30 cellular contexts compared by ENCODE assay signal in genomic region chr3:148790370-148790769, GRCh38. TPM values are rescaled to one million over a fixed set of nuclear protein-coding genes. Genes with fewer than 3 reads are reported as not detected.
DNase-seq lines count a peak whose midpoint lies in the region; ATAC-seq and TF ChIP-seq lines count a peak whose summit lies in the region.
"Had no signal": no experiment of that assay in that cellular context is flagged by ENCODE, and none has a peak within 500 bp of the region (broad histone marks: within the 10 kb centered on the region; RNA-seq: fewer than 3 reads in every experiment).

No MANE protein-coding gene starts in this region.

- H3K4me1 ChIP-seq in left ventricle myocardium inferior (no peaks in the 10 kb centered on the region), right atrium auricular region (no peaks in the 10 kb centered on the region), gastrocnemius medialis (no peaks in the 10 kb centered on the region), tibial artery (peaks cover 0 to 3% (median 0%) of the 10 kb centered on the region in 4 donors)
- H3K4me1 ChIP-seq: esophagus squamous epithelium, gastroesophageal sphincter, parathyroid adenoma, right lobe of liver had no signal

- no peak for TF ChIP-seq CTCF in left ventricle myocardium inferior (IDR thresholded peaks at IDR 0.05; ENCODE audit: borderline replicate concordance)
- no peak for TF ChIP-seq CTCF in right atrium auricular region (IDR thresholded peaks at IDR 0.05)
- no peak for TF ChIP-seq CTCF in mesothelial cell of epicardium (IDR thresholded peaks at IDR 0.05; ENCODE audit: unreplicated experiment)
- no peak for TF ChIP-seq CTCF in gastrocnemius medialis (IDR thresholded peaks at IDR 0.05 in 4 of 5, conservative IDR thresholded peaks at IDR 0.05 in 1 of 5)
- no peak for TF ChIP-seq CTCF in GM10266 (IDR thresholded peaks at IDR 0.05; ENCODE audit: control insufficient read depth, insufficient read depth, low read depth, missing control alignments)
- no peak for TF ChIP-seq CTCF in tibial artery (IDR thresholded peaks at IDR 0.05)

- no peak for TF ChIP-seq POLR2A in gastrocnemius medialis (IDR thresholded peaks at IDR 0.05)

- H3K36me3 ChIP-seq in left ventricle myocardium inferior (no peaks in the 10 kb centered on the region), right atrium auricular region (no peaks in the 10 kb centered on the region), gastrocnemius medialis (no peaks in the 10 kb centered on the region), tibial artery (no peaks in the 10 kb centered on the region)
- H3K36me3 ChIP-seq: cardiac muscle cell, esophagus squamous epithelium, gastroesophageal sphincter, right lobe of liver, thoracic aorta had no signal

- H3K27ac Mint-ChIP-seq in mesothelial cell of epicardium = peak overlapping the region; percentile 43
- H3K27ac Mint-ChIP-seq: activated T-helper 1 cell treated with anti-CD3 and anti-CD28 coated beads, Interleukin-12 subunit alpha, Interleukin-12 subunit beta, Interleukin-2, Interleukin-4 antibody, amounts not matched to agents 30 ng/mL and 10 ng/mL and 1 ng/mL, durations not matched to agents 14 hours and 24 hours and 36 hours; CD4-positive, alpha-beta memory T cell; immature natural killer cell; naive thymus-derived CD8-positive, alpha-beta T cell; stimulated activated naive B cell treated with anti-CD40 and anti-IgM and Interleukin-4, amounts not matched to agents 10 μg/mL and 1 μg/mL and 100 μg/mL, for 72 hours had no signal

- in situ Hi-C loops in gastrocnemius medialis (cut with MboI; ENCODE audit: low sequenced_read_pairs in 4 of 4) = no loop called here

- H3K9me3 ChIP-seq in left ventricle myocardium inferior (replicated peaks) = peaks cover 9% of the 10 kb centered on the region
- peaks cover 0 to 10% of the 10 kb centered on the region in 2 donors for H3K9me3 ChIP-seq in right atrium auricular region
- H3K9me3 ChIP-seq in gastrocnemius medialis = no peaks in the 10 kb centered on the region
- peaks cover 0 to 6% (median 0%) of the 10 kb centered on the region in 3 donors for H3K9me3 ChIP-seq in tibial artery
- H3K9me3 ChIP-seq: A549, right lobe of liver, thoracic aorta had no signal

- peaks cover 4% of the 10 kb centered on the region for H3K9me3 Mint-ChIP-seq in mesothelial cell of epicardium
- H3K9me3 Mint-ChIP-seq: activated T-helper 1 cell treated with anti-CD3 and anti-CD28 coated beads, Interleukin-12 subunit alpha, Interleukin-12 subunit beta, Interleukin-2, Interleukin-4 antibody, amounts not matched to agents 30 ng/mL and 10 ng/mL and 1 ng/mL, durations not matched to agents 14 hours and 24 hours and 36 hours; naive thymus-derived CD8-positive, alpha-beta T cell had no signal

- no peak overlapping the region for H3K4me3 ChIP-seq in left ventricle myocardium inferior
- H3K4me3 ChIP-seq in right atrium auricular region = no peak overlapping the region
- H3K4me3 ChIP-seq in gastrocnemius medialis = no peak overlapping the region
- no peak overlapping the region for H3K4me3 ChIP-seq in tibial artery
- H3K4me3 ChIP-seq: A549, cardiac muscle cell, esophagus squamous epithelium, gastroesophageal sphincter, GM12878, right lobe of liver, thoracic aorta had no signal

- peak overlapping the region; percentile 1 for H3K27ac ChIP-seq in left ventricle myocardium inferior (replicated peaks)
- no peak overlapping the region for H3K27ac ChIP-seq in right atrium auricular region
- H3K27ac ChIP-seq in gastrocnemius medialis = peak overlapping the region; percentile 34 to 48 (median 42)
- peak overlapping the region in 1 of 2 donors; percentile 10 for H3K27ac ChIP-seq in tibial artery
- H3K27ac ChIP-seq: A549, cardiac muscle cell, HL-60, parathyroid adenoma, right lobe of liver, thoracic aorta had no signal

- H3K4me3 Mint-ChIP-seq in mesothelial cell of epicardium = no peak overlapping the region
- H3K4me3 Mint-ChIP-seq: activated T-helper 1 cell treated with anti-CD3 and anti-CD28 coated beads, Interleukin-12 subunit alpha, Interleukin-12 subunit beta, Interleukin-2, Interleukin-4 antibody, amounts not matched to agents 30 ng/mL and 10 ng/mL and 1 ng/mL, durations not matched to agents 14 hours and 24 hours and 36 hours; CD4-positive, alpha-beta memory T cell; immature natural killer cell; naive thymus-derived CD8-positive, alpha-beta T cell; stimulated activated naive B cell treated with anti-CD40 and anti-IgM and Interleukin-4, amounts not matched to agents 10 μg/mL and 1 μg/mL and 100 μg/mL, for 72 hours had no signal

- H3K36me3 Mint-ChIP-seq in mesothelial cell of epicardium = no peaks in the 10 kb centered on the region
- H3K36me3 Mint-ChIP-seq: CD4-positive, alpha-beta memory T cell; immature natural killer cell; naive thymus-derived CD8-positive, alpha-beta T cell; stimulated activated naive B cell treated with anti-CD40 and anti-IgM and Interleukin-4, amounts not matched to agents 10 μg/mL and 1 μg/mL and 100 μg/mL, for 72 hours had no signal

- DNase-seq in left ventricle myocardium inferior (no peak), right atrium auricular region (ENCODE audit: low spot score) (no peak), mesothelial cell of epicardium (ENCODE audit: low spot score in 2 of 2, unreplicated experiment in 2 of 2) (no peak), gastrocnemius medialis (no peak), Kasumi-1 (lab: John Stamatoyannopoulos, UW) (no peak), hippocampal formation (lab: John Stamatoyannopoulos, UW) (no peak), GM10266 (ENCODE audit: extremely low spot score) (no peak), tibial artery (no peak)
- DNase-seq: activated CD4-positive, alpha-beta T cell treated with anti-CD3 and anti-CD28 coated beads, Interleukin-2, amount 50 U/mL, for 4 hours; activated naive CD4-positive, alpha-beta T cell treated with anti-CD3 and anti-CD28 coated beads, Interleukin-2, amount 50 U/mL, for 16 hours; CD4-positive, alpha-beta memory T cell; cortex of kidney; esophagus squamous epithelium; immature natural killer cell; naive thymus-derived CD8-positive, alpha-beta T cell; NCI-H146; NCI-H526 treated with DMSO at 0.1 percent for 48 hours; right lobe of liver; SIG-M5; stimulated activated naive B cell treated with anti-CD40 and anti-IgM and Interleukin-4, amounts not matched to agents 10 μg/mL and 1 μg/mL and 100 μg/mL, for 72 hours; T-helper 1 cell had no signal

- H3K27me3 ChIP-seq in left ventricle myocardium inferior (ENCODE audit: low read depth) (no peaks in the 10 kb centered on the region), right atrium auricular region (no peaks in the 10 kb centered on the region), gastrocnemius medialis (no peaks in the 10 kb centered on the region), tibial artery (no peaks in the 10 kb centered on the region)
- H3K27me3 ChIP-seq: cardiac muscle cell, esophagus squamous epithelium, gastroesophageal sphincter, right lobe of liver had no signal

- ATAC-seq in gastrocnemius medialis = no peak
- ATAC-seq: A549; GM12878; naive thymus-derived CD8-positive, alpha-beta T cell; Panc1; stimulated activated naive B cell treated with anti-CD40 and anti-IgM and Interleukin-4, amounts not matched to agents 10 μg/mL and 1 μg/mL and 100 μg/mL, for 72 hours had no signal

- intact Hi-C loops in left ventricle myocardium inferior (cut with micrococcal nuclease) = no loop called here
- intact Hi-C loops in gastrocnemius medialis (cut with DNase I; ENCODE audit: low total_unique reads) = no loop called here
- intact Hi-C loops in tibial artery (cut with DNase I; ENCODE audit: low total_unique reads) = no loop called here

- peaks cover 40% of the 10 kb centered on the region for H3K4me1 Mint-ChIP-seq in mesothelial cell of epicardium
- H3K4me1 Mint-ChIP-seq: CD4-positive, alpha-beta memory T cell; immature natural killer cell; naive thymus-derived CD8-positive, alpha-beta T cell; stimulated activated naive B cell treated with anti-CD40 and anti-IgM and Interleukin-4, amounts not matched to agents 10 μg/mL and 1 μg/mL and 100 μg/mL, for 72 hours had no signal

- no peaks in the 10 kb centered on the region for H3K27me3 Mint-ChIP-seq in mesothelial cell of epicardium (ENCODE audit: low read depth)

RNA-seq across cellular contexts. Expression of gene CPB1, which starts 37.2 kb away (rescaled TPM):
- total RNA-seq in left ventricle myocardium inferior = not detected
- under 1 TPM in 1 of 2 donors, not detected in 1; 0.41 TPM for total RNA-seq in right atrium auricular region
- total RNA-seq in mesothelial cell of epicardium = 11.5 to 16.2 TPM (median 11.9 TPM) in 3 replicates
- total RNA-seq in gastrocnemius medialis = under 1 TPM in 1 of 4 donors, not detected in 3; 0.76 TPM
- total RNA-seq: activated T-helper 1 cell treated with anti-CD3 and anti-CD28 coated beads, Interleukin-12 subunit alpha, Interleukin-12 subunit beta, Interleukin-2, Interleukin-4 antibody, amounts not matched to agents 30 ng/mL and 10 ng/mL and 1 ng/mL, durations not matched to agents 14 hours and 24 hours and 36 hours; cardiac muscle cell; CD4-positive, alpha-beta memory T cell; esophagus squamous epithelium; naive thymus-derived CD8-positive, alpha-beta T cell had no signal

Comparison
In these comparisons a context has a peak if more than half of its experiments do, and no peak if none do; other contexts are left out.
1. H3K27ac ChIP-seq: peak in left ventricle myocardium inferior (single experiment) and gastrocnemius medialis (4 of 4); none in right atrium auricular region (0 of 2).